Comparison of ENCODE assay signal across 24 cellular contexts in genomic region chr10:103928784-103929183, GRCh38. TPM values are rescaled to one million over a fixed set of nuclear protein-coding genes. Genes with fewer than 3 reads are reported as not detected.
DNase-seq lines count a peak whose midpoint lies in the region; FAIRE-seq and TF ChIP-seq lines count a peak whose summit lies in the region.
"Had no signal": no experiment of that assay in that cellular context is flagged by ENCODE, and none has a peak within 500 bp of the region (broad histone marks: within the 10 kb centered on the region; RNA-seq: fewer than 3 reads in every experiment).

No MANE protein-coding gene starts in this region.

- H2BK5ac ChIP-seq in mesendoderm (ENCODE audit: low read length) = no peak overlapping the region

- H3K79me1 ChIP-seq in mesendoderm (ENCODE audit: low read length) = no peaks in the 10 kb centered on the region

- no peak overlapping the region for H2AK5ac ChIP-seq in mesendoderm (ENCODE audit: low read length)

- peak; percentile 54 for FAIRE-seq in GM12891 (lab: Jason Lieb, UNC)
- FAIRE-seq: A549, GM12892, H54 had no signal

- H2BK120ac ChIP-seq in mesendoderm (ENCODE audit: low read depth, low read length) = no peak overlapping the region

- WGBS in mesendoderm (ENCODE audit: extremely low coverage, insufficient coverage, low lambda C conversion rate) = no CpG with 5 or more reads among the region's 6 CpGs

- no peak overlapping the region for H3K18ac ChIP-seq in mesendoderm (ENCODE audit: low read length)

- H3K27ac ChIP-seq in WERI-Rb-1 (peak overlapping the region; percentile 70), mesendoderm (ENCODE audit: low read depth, low read length) (no peak overlapping the region), tibial artery (no peak overlapping the region)
- H3K27ac ChIP-seq: A549; BLaER1 treated with 17β-estradiol and CSF1 and Interleukin-3, amounts not matched to agents 10 nM and 100 nM; HL-60; PC-9; SJCRH30 had no signal

- H3K27me3 Mint-ChIP-seq in type B pancreatic cell = no peaks in the 10 kb centered on the region
- H3K27me3 Mint-ChIP-seq: CD4-positive, alpha-beta memory T cell had no signal

- intact Hi-C loops in tibial artery (cut with DNase I; ENCODE audit: low total_unique reads) = no loop called here

- H3K36me3 Mint-ChIP-seq in type B pancreatic cell = no peaks in the 10 kb centered on the region
- H3K36me3 Mint-ChIP-seq: CD4-positive, alpha-beta memory T cell had no signal

- no peak overlapping the region for H3K56ac ChIP-seq in mesendoderm (ENCODE audit: low read length)

- TF ChIP-seq CTCF in WERI-Rb-1 (IDR thresholded peaks at IDR 0.05; ENCODE audit: low read depth, low read length) = no peak
- no peak for TF ChIP-seq CTCF in type B pancreatic cell (conservative IDR thresholded peaks at IDR 0.05)
- no peak for TF ChIP-seq CTCF in tibial artery (IDR thresholded peaks at IDR 0.05)

- no peaks in the 10 kb centered on the region for H3K27me3 ChIP-seq in WERI-Rb-1 (ENCODE audit: insufficient read depth, low read depth, severe bottlenecking)
- no peaks in the 10 kb centered on the region for H3K27me3 ChIP-seq in mesendoderm (ENCODE audit: insufficient read depth, low read length, poor library complexity)
- no peaks in the 10 kb centered on the region for H3K27me3 ChIP-seq in tibial artery
- H3K27me3 ChIP-seq: BLaER1 treated with 17β-estradiol and CSF1 and Interleukin-3, amounts not matched to agents 10 nM and 100 nM; SJCRH30 had no signal

- no peaks in the 10 kb centered on the region for H3K36me3 ChIP-seq in WERI-Rb-1
- H3K36me3 ChIP-seq in mesendoderm (ENCODE audit: control insufficient read depth, insufficient read depth, low read length) = no peaks in the 10 kb centered on the region
- H3K36me3 ChIP-seq in tibial artery = no peaks in the 10 kb centered on the region
- H3K36me3 ChIP-seq: BLaER1 treated with 17β-estradiol and CSF1 and Interleukin-3, amounts not matched to agents 10 nM and 100 nM; SJCRH30 had no signal

- no peak for DNase-seq in GM12891 (ENCODE audit: insufficient read length, low spot score)
- DNase-seq in WERI-Rb-1 = no peak
- DNase-seq in mesendoderm = peak; percentile 78
- no peak for DNase-seq in type B pancreatic cell (ENCODE audit: extremely low spot score, unreplicated experiment)
- DNase-seq in tibial artery = no peak
- no peak for DNase-seq in iPS-NIHi7 (ENCODE audit: extremely low spot score)
- no peak for DNase-seq in NCI-H2029 (lab: John Stamatoyannopoulos, UW)
- DNase-seq: AML-193; CD4-positive, alpha-beta memory T cell; COR-L47; GDM1; NCI-H1092; NCI-H1417 treated with DMSO at 0.1 percent for 48 hours; NCI-H1694 treated with DMSO at 0.1 percent for 48 hours; NCI-H2081 treated with DMSO at 0.1 percent for 48 hours; NCI-H748 treated with DMSO at 0.1 percent for 48 hours; NK-92 treated with Interleukin-12 subunit alpha and Interleukin-12 subunit beta, amount 100 ng/mL, for 24 hours; PC-9; SJCRH30 had no signal

- H3K4me3 Mint-ChIP-seq in type B pancreatic cell = peak overlapping the region; percentile 29
- H3K4me3 Mint-ChIP-seq: CD4-positive, alpha-beta memory T cell had no signal

- peak overlapping the region; percentile 85 for H3K27ac Mint-ChIP-seq in type B pancreatic cell
- H3K27ac Mint-ChIP-seq: CD4-positive, alpha-beta memory T cell had no signal

- no peak for TF ChIP-seq POLR2A in GM12891 (IDR thresholded peaks at IDR 0.05; ENCODE audit: low read depth, low read length)

- no peak overlapping the region for H2BK15ac ChIP-seq in mesendoderm (replicated peaks; ENCODE audit: low read depth)

- H3K4me1 ChIP-seq in mesendoderm (ENCODE audit: control insufficient read depth, low read depth, low read length) (peaks cover 4% of the 10 kb centered on the region), tibial artery (no peaks in the 10 kb centered on the region)
- H3K4me1 ChIP-seq: A549; BLaER1 treated with 17β-estradiol and CSF1 and Interleukin-3, amounts not matched to agents 10 nM and 100 nM had no signal

- no peaks in the 10 kb centered on the region for H3K79me2 ChIP-seq in mesendoderm (ENCODE audit: control insufficient read depth, insufficient read depth, low read length)

- no peak overlapping the region for H3K4me3 ChIP-seq in WERI-Rb-1 (ENCODE audit: low read depth, low read length)
- no peak overlapping the region for H3K4me3 ChIP-seq in mesendoderm (ENCODE audit: low read length)
- no peak overlapping the region for H3K4me3 ChIP-seq in tibial artery
- H3K4me3 ChIP-seq: A549; BLaER1 treated with 17β-estradiol and CSF1 and Interleukin-3, amounts not matched to agents 10 nM and 100 nM; PC-9; SJCRH30 had no signal

- H3K23ac ChIP-seq in mesendoderm (ENCODE audit: low read length) = no peak overlapping the region

- peaks cover 42% of the 10 kb centered on the region for H3K4me1 Mint-ChIP-seq in type B pancreatic cell (ENCODE audit: unreplicated experiment)
- H3K4me1 Mint-ChIP-seq: CD4-positive, alpha-beta memory T cell had no signal

- no peak overlapping the region for H4K5ac ChIP-seq in mesendoderm (ENCODE audit: low read length)

- H3K9me3 ChIP-seq in WERI-Rb-1 (ENCODE audit: severe bottlenecking) (no peaks in the 10 kb centered on the region), tibial artery (no peaks in the 10 kb centered on the region)
- H3K9me3 ChIP-seq: A549; BLaER1 treated with 17β-estradiol and CSF1 and Interleukin-3, amounts not matched to agents 10 nM and 100 nM; SJCRH30 had no signal

- no peak overlapping the region for H3K4ac ChIP-seq in mesendoderm (ENCODE audit: low read depth, low read length)

- H3K4me2 ChIP-seq in mesendoderm (ENCODE audit: low read length) = no peak overlapping the region
- H3K4me2 ChIP-seq: A549; BLaER1 treated with 17β-estradiol and CSF1 and Interleukin-3, amounts not matched to agents 10 nM and 100 nM; PC-9 had no signal

- H4K8ac ChIP-seq in mesendoderm (ENCODE audit: low read depth, low read length) = no peak overlapping the region

- H3K9ac ChIP-seq in mesendoderm (ENCODE audit: low read length) = no peak overlapping the region
- H3K9ac ChIP-seq: BLaER1 treated with 17β-estradiol and CSF1 and Interleukin-3, amounts not matched to agents 10 nM and 100 nM had no signal

- no peaks in the 10 kb centered on the region for H3K9me3 Mint-ChIP-seq in type B pancreatic cell
- H3K9me3 Mint-ChIP-seq: CD4-positive, alpha-beta memory T cell had no signal

TF ChIP-seq in GM12891, 5 proteins besides CTCF, POLR2A, EP300 and RAD21:
- no peak for TF ChIP-seq TAF1 (IDR thresholded peaks at IDR 0.05; ENCODE audit: low read depth, low read length)
- TF ChIP-seq SPI1 (IDR thresholded peaks at IDR 0.05; ENCODE audit: low read depth, low read length) = no peak
- no peak for TF ChIP-seq POU2F2 (IDR thresholded peaks at IDR 0.05; ENCODE audit: low read depth, low read length)
- no peak for TF ChIP-seq POLR2AphosphoS5 (IDR thresholded peaks at IDR 0.05; ENCODE audit: low read depth, low read length)
- no peak for TF ChIP-seq PAX5 (IDR thresholded peaks at IDR 0.05; ENCODE audit: insufficient read depth, low read length, severe bottlenecking)

RNA-seq across cellular contexts. Expression of gene STN1, which starts 10.8 kb away (rescaled TPM):
- 19.4 TPM for polyA plus RNA-seq in GM12891 (2012; ENCODE audit: low read depth, missing spikeins)
- 7.1 TPM for polyA plus RNA-seq in mesendoderm (2013, experiment 1 of 2)
- polyA plus RNA-seq in mesendoderm (2013, experiment 2 of 2) = 7.3 TPM
- 33.0 and 75.1 TPM in 2 replicates for total RNA-seq in type B pancreatic cell (ENCODE audit: low replicate concordance)

RNA-seq across cellular contexts. Expression of gene SLK, which starts 38.2 kb away (rescaled TPM):
- 6.1 TPM for polyA plus RNA-seq in GM12891 (2012; ENCODE audit: low read depth, missing spikeins)
- 14.4 TPM for polyA plus RNA-seq in mesendoderm (2013, experiment 1 of 2)
- 14.8 TPM for polyA plus RNA-seq in mesendoderm (2013, experiment 2 of 2)
- 61.6 and 134 TPM in 2 replicates for total RNA-seq in type B pancreatic cell (ENCODE audit: low replicate concordance)
